In the genomic region with DNA sequence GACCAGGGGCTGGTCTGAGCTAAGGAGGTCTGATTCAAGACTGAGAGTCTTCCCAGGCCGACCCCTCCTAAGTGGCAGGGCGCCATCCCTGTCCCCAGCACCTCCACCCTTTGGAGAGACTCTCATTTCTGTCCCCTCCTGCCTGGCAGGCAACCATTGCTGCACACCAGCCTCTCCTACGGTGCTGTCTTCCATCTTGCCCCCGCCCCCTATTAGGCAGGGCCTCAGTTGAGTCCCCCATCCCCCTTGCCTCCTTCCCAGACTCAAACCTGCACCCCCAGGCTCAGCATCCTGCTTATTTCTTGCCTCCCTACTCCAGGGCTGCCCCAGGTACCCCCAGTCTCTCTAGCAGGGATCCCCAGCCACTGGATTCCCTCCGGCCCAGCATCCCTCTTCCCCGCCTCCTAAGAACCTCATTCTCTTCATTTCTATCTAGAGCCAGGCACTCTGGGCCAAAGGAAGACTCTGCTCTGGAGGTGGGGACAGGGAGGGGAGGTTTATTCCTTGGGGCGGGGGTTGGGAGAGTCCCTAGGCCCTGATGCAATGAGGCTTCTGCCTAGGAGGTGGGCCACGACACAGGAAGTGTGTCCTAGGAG, we compare ENCODE assay signal across 8 cellular contexts. TPM values are rescaled to one million over a fixed set of nuclear protein-coding genes. Genes with fewer than 3 reads are reported as not detected.
DNase-seq lines count a peak whose midpoint lies in the region; ATAC-seq and TF ChIP-seq lines count a peak whose summit lies in the region.

No MANE protein-coding gene starts in this region.

- H3K27ac Mint-ChIP-seq in stimulated activated naive B cell treated with anti-CD40 and anti-IgM and Interleukin-4, amounts not matched to agents 10 μg/mL and 1 μg/mL and 100 μg/mL, for 72 hours: peak overlapping the region; percentile 2

- H3K4me3 ChIP-seq in SJCRH30 (peak overlapping the region; percentile 73), iPS-11a (ENCODE audit: low read depth, low read length) (peak overlapping the region; percentile 47), spleen (peak overlapping the region in 2 of 8 donors; percentile 27 to 76)

- no peak for TF ChIP-seq CTCF in spleen (IDR thresholded peaks at IDR 0.05 in 8 of 11, conservative IDR thresholded peaks at IDR 0.05 in 3 of 11)

- H3K27ac ChIP-seq in SJCRH30 (peak overlapping the region; percentile 89), spleen (peak overlapping the region in 3 of 8 donors; percentile 37 to 60 (median 58))

- H3K36me3 ChIP-seq in SJCRH30: no peaks in the 10 kb centered on the region; the same call in 1 of the 2 replicates
- no peaks in the 10 kb centered on the region for H3K36me3 ChIP-seq in spleen

- H3K9me3 Mint-ChIP-seq in stimulated activated naive B cell treated with anti-CD40 and anti-IgM and Interleukin-4, amounts not matched to agents 10 μg/mL and 1 μg/mL and 100 μg/mL, for 72 hours: no peaks in the 10 kb centered on the region

- no peak for TF ChIP-seq POLR2A in spleen (IDR thresholded peaks at IDR 0.05)

- WGBS in spleen, 5 donors: 59 to 78% (median 71%) methylated on average over 8 of the region's 8 CpGs

- H3K4me3 Mint-ChIP-seq in stimulated activated naive B cell treated with anti-CD40 and anti-IgM and Interleukin-4, amounts not matched to agents 10 μg/mL and 1 μg/mL and 100 μg/mL, for 72 hours: peak overlapping the region; percentile 23 to 69

- no peaks in the 10 kb centered on the region for H3K27me3 ChIP-seq in SJCRH30
- H3K27me3 ChIP-seq in spleen (replicated peaks in 1 of 7): peaks cover 0 to 59% (median 6%) of the 10 kb centered on the region in 7 donors

- DNase-seq in DMS153 treated with DMSO at 0.1 percent for 48 hours (lab: John Stamatoyannopoulos, UW; ENCODE audit: unreplicated experiment) (peak; percentile 21), DMS153 (lab: John Stamatoyannopoulos, UW) (no peak), SJCRH30 (peak; percentile 70 to 79), spleen (no peak)
- no peak for DNase-seq in stimulated activated naive B cell treated with anti-CD40 and anti-IgM and Interleukin-4, amounts not matched to agents 10 μg/mL and 1 μg/mL and 100 μg/mL, for 72 hours

- peaks cover 11% of the 10 kb centered on the region for H3K4me1 ChIP-seq in SJCRH30
- peaks cover 27 to 64% (median 50%) of the 10 kb centered on the region in 6 donors for H3K4me1 ChIP-seq in spleen

- intact Hi-C loops in spleen (cut with DNase I; ENCODE audit: low total_unique reads): no loop called here

- no peaks in the 10 kb centered on the region for H3K36me3 Mint-ChIP-seq in stimulated activated naive B cell treated with anti-CD40 and anti-IgM and Interleukin-4, amounts not matched to agents 10 μg/mL and 1 μg/mL and 100 μg/mL, for 72 hours

- peaks cover 13 to 41% of the 10 kb centered on the region in 2 donors for H3K4me1 Mint-ChIP-seq in stimulated activated naive B cell treated with anti-CD40 and anti-IgM and Interleukin-4, amounts not matched to agents 10 μg/mL and 1 μg/mL and 100 μg/mL, for 72 hours

- H3K9me3 ChIP-seq in SJCRH30 (replicated peaks): no peaks in the 10 kb centered on the region
- no peaks in the 10 kb centered on the region for H3K9me3 ChIP-seq in spleen

- peaks cover 28 to 59% of the 10 kb centered on the region in 2 donors for H3K27me3 Mint-ChIP-seq in stimulated activated naive B cell treated with anti-CD40 and anti-IgM and Interleukin-4, amounts not matched to agents 10 μg/mL and 1 μg/mL and 100 μg/mL, for 72 hours

- no peak for ATAC-seq in stimulated activated naive B cell treated with anti-CD40 and anti-IgM and Interleukin-4, amounts not matched to agents 10 μg/mL and 1 μg/mL and 100 μg/mL, for 72 hours (replicated peaks)
- ATAC-seq in GM18517 (IDR thresholded peaks at IDR 0.05; ENCODE audit: unreplicated experiment): no peak
- ATAC-seq in HG03280 (IDR thresholded peaks at IDR 0.05; ENCODE audit: unreplicated experiment): no peak

RNA-seq across cellular contexts. Expression of a gene that starts 1.7 kb away (rescaled TPM):
- total RNA-seq in SJCRH30 (2014; rRNA removed; shearing (Covaris generic)): 17.2 and 17.9 TPM in 2 replicates
- total RNA-seq in spleen: under 1 TPM in 5 of 7 donors, not detected in 2; 0.17 to 0.52 (median 0.26) TPM
- under 1 TPM; 0.07 to 0.18 (median 0.10) TPM for polyA plus RNA-seq in spleen

RNA-seq across cellular contexts. Expression of a gene that starts 20.1 kb away (rescaled TPM):
- 25.2 and 28.6 TPM in 2 replicates for total RNA-seq in SJCRH30 (2014; rRNA removed; shearing (Covaris generic))
- total RNA-seq in spleen: 10 to 100 TPM; 27.2 to 45.4 (median 35.9) TPM
- polyA plus RNA-seq in spleen: 10 to 100 TPM; 12.1 to 21.4 (median 19.8) TPM

RNA-seq across cellular contexts. Expression of a gene that starts 55.7 kb away (rescaled TPM):
- total RNA-seq in SJCRH30 (2014; rRNA removed; shearing (Covaris generic)): 597 and 702 TPM in 2 replicates
- total RNA-seq in spleen: 100 to 1,000 TPM; 181 to 531 (median 217) TPM
- 100 to 1,000 TPM; 340 to 698 (median 481) TPM for polyA plus RNA-seq in spleen

Comparison
In these comparisons a context has a peak if more than half of its experiments do, and no peak if none do; other contexts are left out.
1. DNase-seq: peak in DMS153 treated with DMSO at 0.1 percent for 48 hours (single experiment) and SJCRH30 (2 of 2); none in DMS153 (single experiment), stimulated activated naive B cell treated with anti-CD40 and anti-IgM and Interleukin-4, amounts not matched to agents 10 μg/mL and 1 μg/mL and 100 μg/mL, for 72 hours (single experiment) and spleen (single experiment).
2. RNA of a gene that starts 1.7 kb away (total RNA-seq): 17.2 to 17.9 TPM in SJCRH30; 0.17 to 0.52 TPM in spleen; every median in the first group is over 10 times any median in the second.